In genomic region chr1:1926886-1927660, GRCh38 we compare ENCODE assay signal across 26 cellular contexts. TPM values are rescaled to one million over a fixed set of nuclear protein-coding genes. Genes with fewer than 3 reads are reported as not detected.
"Had no signal": no experiment of that assay in that cellular context is flagged by ENCODE, and none has a peak within 500 bp of the region (broad histone marks: within the 10 kb centered on the region; RNA-seq: fewer than 3 reads in every experiment).

No MANE protein-coding gene starts in this region.

- H2AFZ ChIP-seq: parathyroid adenoma had no signal

- H3K36me3 ChIP-seq: esophagus squamous epithelium, heart right ventricle, right lobe of liver, thoracic aorta, upper lobe of left lung, vagina had no signal

- H3K4me1 ChIP-seq: parathyroid adenoma, vagina had no signal

- H3K27ac ChIP-seq: epithelial cell of prostate, esophagus squamous epithelium, parathyroid adenoma, right lobe of liver, thoracic aorta, vagina, VCaP had no signal

- ATAC-seq: activated CD8-positive, alpha-beta T cell treated with anti-CD3 and anti-CD28 coated beads for 36 hours; activated naive CD4-positive, alpha-beta T cell treated with anti-CD3 and anti-CD28 coated beads, Interleukin-2, amount 50 U/mL, for 72 hours; activated T-cell treated with anti-CD3 and anti-CD28 coated beads, Interleukin-2, amount 50 U/mL, for 72 hours; naive thymus-derived CD4-positive, alpha-beta T cell; stimulated activated naive CD8-positive, alpha-beta T cell treated with anti-CD3 and anti-CD28 coated beads, Interleukin-15, Interleukin-2, amounts not matched to agents 100 U/mL and 50 U/mL, for 24 hours had no signal

- H3K9me3 ChIP-seq: esophagus squamous epithelium, heart right ventricle, right lobe of liver, thoracic aorta, upper lobe of left lung, vagina had no signal

- H3K27me3 ChIP-seq: heart right ventricle, right lobe of liver, upper lobe of left lung, vagina had no signal

- H3K4me3 ChIP-seq: esophagus squamous epithelium, heart right ventricle, right lobe of liver, thoracic aorta, upper lobe of left lung, vagina had no signal

- H3K9ac ChIP-seq: parathyroid adenoma had no signal

- DNase-seq: activated CD4-positive, alpha-beta T cell treated with anti-CD3 and anti-CD28 coated beads, Interleukin-2, amount 50 U/mL, for 1 hour; activated CD4-positive, CD25-positive, alpha-beta regulatory T cell treated with anti-CD3 and anti-CD28 coated beads, Interleukin-2, amount 50 U/mL, for 72 hours; activated CD8-positive, alpha-beta T cell treated with anti-CD3 and anti-CD28 coated beads for 36 hours; activated naive CD4-positive, alpha-beta T cell; activated T-cell treated with anti-CD3 and anti-CD28 coated beads for 4 hours; activated T-cell treated with anti-CD3 and anti-CD28 coated beads, Interleukin-2, amount 50 U/mL, for 72 hours; dermis blood vessel endothelial cell; effector CD8-positive, alpha-beta T cell; esophagus squamous epithelium; foreskin melanocyte; heart right ventricle; naive thymus-derived CD4-positive, alpha-beta T cell; occipital lobe; stimulated activated CD4-positive, alpha-beta T cell treated with anti-CD3 and anti-CD28 coated beads, Interleukin-12 subunit alpha, Interleukin-12 subunit beta, amount 100 ng/mL, for 4 hours; stimulated activated CD4-positive, alpha-beta T cell treated with anti-CD3 and anti-CD28 coated beads, Interleukin-4, amount 100 ng/mL, for 1 hour; stimulated activated naive CD8-positive, alpha-beta T cell treated with anti-CD3 and anti-CD28 coated beads, Interleukin-15, Interleukin-2, amounts not matched to agents 100 U/mL and 50 U/mL, for 24 hours; T-helper 9 cell had no signal

RNA-seq across cellular contexts. Expression of gene TMEM52, which starts 8.0 kb away (rescaled TPM):
- total RNA-seq: dermis blood vessel endothelial cell, thoracic aorta had no signal

RNA-seq across cellular contexts. Expression of gene CALML6, which starts 12.0 kb away (rescaled TPM):
- total RNA-seq: occipital lobe, thoracic aorta had no signal
- polyA plus RNA-seq: naive thymus-derived CD4-positive, alpha-beta T cell; neural cell had no signal
